1 cellular context compared by ENCODE assay signal in the genomic region with DNA sequence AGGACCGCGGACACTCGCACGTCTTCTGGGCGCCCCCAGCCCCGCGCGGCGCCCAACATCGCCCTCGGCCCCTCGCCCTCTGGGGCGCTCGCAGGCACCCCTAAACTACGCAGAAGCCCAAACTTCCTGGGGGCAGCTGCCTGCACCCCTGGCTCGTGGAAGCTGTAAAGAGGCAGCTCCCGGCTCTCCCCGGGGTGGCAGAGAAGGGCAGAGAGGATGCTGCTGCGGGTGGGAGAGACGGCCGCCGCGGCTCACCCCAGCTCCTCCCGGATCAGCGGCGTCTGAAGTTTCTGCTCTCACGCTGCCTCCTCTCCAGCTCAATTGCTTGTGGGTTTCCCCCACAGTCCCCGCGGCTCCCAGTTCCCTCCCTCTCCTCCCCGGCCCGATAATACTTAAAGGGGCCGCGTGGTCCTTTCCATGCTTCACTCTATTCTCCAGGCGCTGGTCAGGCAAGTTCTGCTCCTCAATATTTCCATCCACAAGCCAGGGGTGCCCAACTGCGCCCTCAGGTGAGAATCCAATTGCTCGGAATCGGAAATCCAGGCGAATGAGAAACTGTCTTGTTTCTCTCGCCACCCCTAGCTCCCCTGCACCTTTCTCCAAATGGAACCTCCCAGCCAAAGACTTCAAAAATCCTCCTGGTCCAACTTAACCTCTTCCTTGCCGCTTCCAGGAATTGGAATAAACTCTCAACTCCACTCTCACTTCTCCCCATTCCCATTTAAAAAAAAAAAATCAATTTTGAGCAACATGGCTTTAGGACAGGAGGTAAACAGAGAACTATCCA.
TF ChIP-seq lines count a peak whose summit lies in the region.

No MANE protein-coding gene starts in this region.

TF ChIP-seq in HepG2, 621 proteins besides CTCF, POLR2A, EP300 and RAD21 (continued from another document and continues in another):
- TF ChIP-seq, protein P1, sequence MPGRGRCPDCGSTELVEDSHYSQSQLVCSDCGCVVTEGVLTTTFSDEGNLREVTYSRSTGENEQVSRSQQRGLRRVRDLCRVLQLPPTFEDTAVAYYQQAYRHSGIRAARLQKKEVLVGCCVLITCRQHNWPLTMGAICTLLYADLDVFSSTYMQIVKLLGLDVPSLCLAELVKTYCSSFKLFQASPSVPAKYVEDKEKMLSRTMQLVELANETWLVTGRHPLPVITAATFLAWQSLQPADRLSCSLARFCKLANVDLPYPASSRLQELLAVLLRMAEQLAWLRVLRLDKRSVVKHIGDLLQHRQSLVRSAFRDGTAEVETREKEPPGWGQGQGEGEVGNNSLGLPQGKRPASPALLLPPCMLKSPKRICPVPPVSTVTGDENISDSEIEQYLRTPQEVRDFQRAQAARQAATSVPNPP (CRISPR knock-in tag; IDR thresholded peaks at IDR 0.05) = no peak
- TF ChIP-seq ZNF724P (CRISPR knock-in tag; IDR thresholded peaks at IDR 0.05; ENCODE audit: borderline replicate concordance) = no peak
- no peak; the same call in none of the 2 replicates for TF ChIP-seq ZNF777 (CRISPR knock-in tag; IDR thresholded peaks at IDR 0.05)
- no peak for TF ChIP-seq SRSF9 (IDR thresholded peaks at IDR 0.05; ENCODE audit: borderline replicate concordance, insufficient read depth, low read depth, low read length, poor library complexity, severe bottlenecking)
- no peak for TF ChIP-seq TBX3 (IDR thresholded peaks at IDR 0.05; ENCODE audit: borderline replicate concordance)
- TF ChIP-seq, protein P2, sequence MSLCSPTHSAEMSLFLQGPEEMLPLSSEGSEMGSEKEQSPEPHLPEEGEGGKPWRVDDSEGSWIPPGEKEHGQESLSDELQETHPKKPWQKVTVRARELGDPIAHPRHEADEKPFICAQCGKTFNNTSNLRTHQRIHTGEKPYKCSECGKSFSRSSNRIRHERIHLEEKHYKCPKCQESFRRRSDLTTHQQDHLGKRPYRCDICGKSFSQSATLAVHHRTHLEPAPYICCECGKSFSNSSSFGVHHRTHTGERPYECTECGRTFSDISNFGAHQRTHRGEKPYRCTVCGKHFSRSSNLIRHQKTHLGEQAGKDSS (CRISPR knock-in tag; IDR thresholded peaks at IDR 0.05; ENCODE audit: borderline replicate concordance, low read depth) = no peak
- TF ChIP-seq EZH2 (conservative IDR thresholded peaks at IDR 0.05; ENCODE audit: low read depth, low read length) = no peak
- no peak for TF ChIP-seq ZIK1 (CRISPR knock-in tag; IDR thresholded peaks at IDR 0.05; ENCODE audit: borderline replicate concordance, low read depth)
- TF ChIP-seq, protein P3, sequence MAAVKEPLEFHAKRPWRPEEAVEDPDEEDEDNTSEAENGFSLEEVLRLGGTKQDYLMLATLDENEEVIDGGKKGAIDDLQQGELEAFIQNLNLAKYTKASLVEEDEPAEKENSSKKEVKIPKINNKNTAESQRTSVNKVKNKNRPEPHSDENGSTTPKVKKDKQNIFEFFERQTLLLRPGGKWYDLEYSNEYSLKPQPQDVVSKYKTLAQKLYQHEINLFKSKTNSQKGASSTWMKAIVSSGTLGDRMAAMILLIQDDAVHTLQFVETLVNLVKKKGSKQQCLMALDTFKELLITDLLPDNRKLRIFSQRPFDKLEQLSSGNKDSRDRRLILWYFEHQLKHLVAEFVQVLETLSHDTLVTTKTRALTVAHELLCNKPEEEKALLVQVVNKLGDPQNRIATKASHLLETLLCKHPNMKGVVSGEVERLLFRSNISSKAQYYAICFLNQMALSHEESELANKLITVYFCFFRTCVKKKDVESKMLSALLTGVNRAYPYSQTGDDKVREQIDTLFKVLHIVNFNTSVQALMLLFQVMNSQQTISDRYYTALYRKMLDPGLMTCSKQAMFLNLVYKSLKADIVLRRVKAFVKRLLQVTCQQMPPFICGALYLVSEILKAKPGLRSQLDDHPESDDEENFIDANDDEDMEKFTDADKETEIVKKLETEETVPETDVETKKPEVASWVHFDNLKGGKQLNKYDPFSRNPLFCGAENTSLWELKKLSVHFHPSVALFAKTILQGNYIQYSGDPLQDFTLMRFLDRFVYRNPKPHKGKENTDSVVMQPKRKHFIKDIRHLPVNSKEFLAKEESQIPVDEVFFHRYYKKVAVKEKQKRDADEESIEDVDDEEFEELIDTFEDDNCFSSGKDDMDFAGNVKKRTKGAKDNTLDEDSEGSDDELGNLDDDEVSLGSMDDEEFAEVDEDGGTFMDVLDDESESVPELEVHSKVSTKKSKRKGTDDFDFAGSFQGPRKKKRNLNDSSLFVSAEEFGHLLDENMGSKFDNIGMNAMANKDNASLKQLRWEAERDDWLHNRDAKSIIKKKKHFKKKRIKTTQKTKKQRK (IDR thresholded peaks at IDR 0.05; ENCODE audit: low read length) = no peak
- TF ChIP-seq, protein P4, sequence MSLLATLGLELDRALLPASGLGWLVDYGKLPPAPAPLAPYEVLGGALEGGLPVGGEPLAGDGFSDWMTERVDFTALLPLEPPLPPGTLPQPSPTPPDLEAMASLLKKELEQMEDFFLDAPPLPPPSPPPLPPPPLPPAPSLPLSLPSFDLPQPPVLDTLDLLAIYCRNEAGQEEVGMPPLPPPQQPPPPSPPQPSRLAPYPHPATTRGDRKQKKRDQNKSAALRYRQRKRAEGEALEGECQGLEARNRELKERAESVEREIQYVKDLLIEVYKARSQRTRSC (CRISPR knock-in tag; IDR thresholded peaks at IDR 0.05; ENCODE audit: low read depth) = no peak
- TF ChIP-seq, protein P5, sequence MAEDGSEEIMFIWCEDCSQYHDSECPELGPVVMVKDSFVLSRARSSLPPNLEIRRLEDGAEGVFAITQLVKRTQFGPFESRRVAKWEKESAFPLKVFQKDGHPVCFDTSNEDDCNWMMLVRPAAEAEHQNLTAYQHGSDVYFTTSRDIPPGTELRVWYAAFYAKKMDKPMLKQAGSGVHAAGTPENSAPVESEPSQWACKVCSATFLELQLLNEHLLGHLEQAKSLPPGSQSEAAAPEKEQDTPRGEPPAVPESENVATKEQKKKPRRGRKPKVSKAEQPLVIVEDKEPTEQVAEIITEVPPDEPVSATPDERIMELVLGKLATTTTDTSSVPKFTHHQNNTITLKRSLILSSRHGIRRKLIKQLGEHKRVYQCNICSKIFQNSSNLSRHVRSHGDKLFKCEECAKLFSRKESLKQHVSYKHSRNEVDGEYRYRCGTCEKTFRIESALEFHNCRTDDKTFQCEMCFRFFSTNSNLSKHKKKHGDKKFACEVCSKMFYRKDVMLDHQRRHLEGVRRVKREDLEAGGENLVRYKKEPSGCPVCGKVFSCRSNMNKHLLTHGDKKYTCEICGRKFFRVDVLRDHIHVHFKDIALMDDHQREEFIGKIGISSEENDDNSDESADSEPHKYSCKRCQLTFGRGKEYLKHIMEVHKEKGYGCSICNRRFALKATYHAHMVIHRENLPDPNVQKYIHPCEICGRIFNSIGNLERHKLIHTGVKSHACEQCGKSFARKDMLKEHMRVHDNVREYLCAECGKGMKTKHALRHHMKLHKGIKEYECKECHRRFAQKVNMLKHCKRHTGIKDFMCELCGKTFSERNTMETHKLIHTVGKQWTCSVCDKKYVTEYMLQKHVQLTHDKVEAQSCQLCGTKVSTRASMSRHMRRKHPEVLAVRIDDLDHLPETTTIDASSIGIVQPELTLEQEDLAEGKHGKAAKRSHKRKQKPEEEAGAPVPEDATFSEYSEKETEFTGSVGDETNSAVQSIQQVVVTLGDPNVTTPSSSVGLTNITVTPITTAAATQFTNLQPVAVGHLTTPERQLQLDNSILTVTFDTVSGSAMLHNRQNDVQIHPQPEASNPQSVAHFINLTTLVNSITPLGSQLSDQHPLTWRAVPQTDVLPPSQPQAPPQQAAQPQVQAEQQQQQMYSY (CRISPR knock-in tag; IDR thresholded peaks at IDR 0.05) = peak; percentile 70; the same call in 1 of the 2 replicates
- TF ChIP-seq ZNF3 (CRISPR knock-in tag; IDR thresholded peaks at IDR 0.05) = peak; percentile 87; the same call in 1 of the 2 replicates
- TF ChIP-seq, protein P6, sequence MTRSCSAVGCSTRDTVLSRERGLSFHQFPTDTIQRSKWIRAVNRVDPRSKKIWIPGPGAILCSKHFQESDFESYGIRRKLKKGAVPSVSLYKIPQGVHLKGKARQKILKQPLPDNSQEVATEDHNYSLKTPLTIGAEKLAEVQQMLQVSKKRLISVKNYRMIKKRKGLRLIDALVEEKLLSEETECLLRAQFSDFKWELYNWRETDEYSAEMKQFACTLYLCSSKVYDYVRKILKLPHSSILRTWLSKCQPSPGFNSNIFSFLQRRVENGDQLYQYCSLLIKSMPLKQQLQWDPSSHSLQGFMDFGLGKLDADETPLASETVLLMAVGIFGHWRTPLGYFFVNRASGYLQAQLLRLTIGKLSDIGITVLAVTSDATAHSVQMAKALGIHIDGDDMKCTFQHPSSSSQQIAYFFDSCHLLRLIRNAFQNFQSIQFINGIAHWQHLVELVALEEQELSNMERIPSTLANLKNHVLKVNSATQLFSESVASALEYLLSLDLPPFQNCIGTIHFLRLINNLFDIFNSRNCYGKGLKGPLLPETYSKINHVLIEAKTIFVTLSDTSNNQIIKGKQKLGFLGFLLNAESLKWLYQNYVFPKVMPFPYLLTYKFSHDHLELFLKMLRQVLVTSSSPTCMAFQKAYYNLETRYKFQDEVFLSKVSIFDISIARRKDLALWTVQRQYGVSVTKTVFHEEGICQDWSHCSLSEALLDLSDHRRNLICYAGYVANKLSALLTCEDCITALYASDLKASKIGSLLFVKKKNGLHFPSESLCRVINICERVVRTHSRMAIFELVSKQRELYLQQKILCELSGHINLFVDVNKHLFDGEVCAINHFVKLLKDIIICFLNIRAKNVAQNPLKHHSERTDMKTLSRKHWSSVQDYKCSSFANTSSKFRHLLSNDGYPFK (CRISPR knock-in tag; IDR thresholded peaks at IDR 0.05; ENCODE audit: borderline replicate concordance) = peak; percentile 12; the same call in 1 of the 2 replicates
- no peak for TF ChIP-seq KDM1A (CRISPR knock-in tag; IDR thresholded peaks at IDR 0.05)
- TF ChIP-seq NFKBIZ (CRISPR knock-in tag; IDR thresholded peaks at IDR 0.05) = 0 out of 2 replicates have a peak, but pooled peaks have one; percentile 20
- no peak for TF ChIP-seq GPN1 (CRISPR knock-in tag; IDR thresholded peaks at IDR 0.05; ENCODE audit: borderline replicate concordance)
- no peak for TF ChIP-seq ZNF17 (CRISPR knock-in tag; IDR thresholded peaks at IDR 0.05)
- no peak for TF ChIP-seq SMARCC2 (IDR thresholded peaks at IDR 0.05)
- TF ChIP-seq HOXA9 (CRISPR knock-in tag; IDR thresholded peaks at IDR 0.05; ENCODE audit: borderline replicate concordance) = no peak
- TF ChIP-seq, protein P7, sequence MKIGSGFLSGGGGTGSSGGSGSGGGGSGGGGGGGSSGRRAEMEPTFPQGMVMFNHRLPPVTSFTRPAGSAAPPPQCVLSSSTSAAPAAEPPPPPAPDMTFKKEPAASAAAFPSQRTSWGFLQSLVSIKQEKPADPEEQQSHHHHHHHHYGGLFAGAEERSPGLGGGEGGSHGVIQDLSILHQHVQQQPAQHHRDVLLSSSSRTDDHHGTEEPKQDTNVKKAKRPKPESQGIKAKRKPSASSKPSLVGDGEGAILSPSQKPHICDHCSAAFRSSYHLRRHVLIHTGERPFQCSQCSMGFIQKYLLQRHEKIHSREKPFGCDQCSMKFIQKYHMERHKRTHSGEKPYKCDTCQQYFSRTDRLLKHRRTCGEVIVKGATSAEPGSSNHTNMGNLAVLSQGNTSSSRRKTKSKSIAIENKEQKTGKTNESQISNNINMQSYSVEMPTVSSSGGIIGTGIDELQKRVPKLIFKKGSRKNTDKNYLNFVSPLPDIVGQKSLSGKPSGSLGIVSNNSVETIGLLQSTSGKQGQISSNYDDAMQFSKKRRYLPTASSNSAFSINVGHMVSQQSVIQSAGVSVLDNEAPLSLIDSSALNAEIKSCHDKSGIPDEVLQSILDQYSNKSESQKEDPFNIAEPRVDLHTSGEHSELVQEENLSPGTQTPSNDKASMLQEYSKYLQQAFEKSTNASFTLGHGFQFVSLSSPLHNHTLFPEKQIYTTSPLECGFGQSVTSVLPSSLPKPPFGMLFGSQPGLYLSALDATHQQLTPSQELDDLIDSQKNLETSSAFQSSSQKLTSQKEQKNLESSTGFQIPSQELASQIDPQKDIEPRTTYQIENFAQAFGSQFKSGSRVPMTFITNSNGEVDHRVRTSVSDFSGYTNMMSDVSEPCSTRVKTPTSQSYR (CRISPR knock-in tag; IDR thresholded peaks at IDR 0.05; ENCODE audit: borderline replicate concordance) = 0 out of 2 replicates have a peak, but pooled peaks have one; percentile 11
- TF ChIP-seq CHD2 (IDR thresholded peaks at IDR 0.05; ENCODE audit: low read depth, low read length) = no peak
- TF ChIP-seq ZNF274 (CRISPR knock-in tag; IDR thresholded peaks at IDR 0.05) = peak; percentile 68; the same call in 1 of the 2 replicates
- no peak for TF ChIP-seq ZNF569 (CRISPR knock-in tag; IDR thresholded peaks at IDR 0.05; ENCODE audit: borderline replicate concordance)
- TF ChIP-seq, protein P8, sequence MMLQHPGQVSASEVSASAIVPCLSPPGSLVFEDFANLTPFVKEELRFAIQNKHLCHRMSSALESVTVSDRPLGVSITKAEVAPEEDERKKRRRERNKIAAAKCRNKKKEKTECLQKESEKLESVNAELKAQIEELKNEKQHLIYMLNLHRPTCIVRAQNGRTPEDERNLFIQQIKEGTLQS (CRISPR knock-in tag; IDR thresholded peaks at IDR 0.05) = no peak
- TF ChIP-seq SALL1 (CRISPR knock-in tag; IDR thresholded peaks at IDR 0.05) = peak; percentile 75
- TF ChIP-seq, protein P9, sequence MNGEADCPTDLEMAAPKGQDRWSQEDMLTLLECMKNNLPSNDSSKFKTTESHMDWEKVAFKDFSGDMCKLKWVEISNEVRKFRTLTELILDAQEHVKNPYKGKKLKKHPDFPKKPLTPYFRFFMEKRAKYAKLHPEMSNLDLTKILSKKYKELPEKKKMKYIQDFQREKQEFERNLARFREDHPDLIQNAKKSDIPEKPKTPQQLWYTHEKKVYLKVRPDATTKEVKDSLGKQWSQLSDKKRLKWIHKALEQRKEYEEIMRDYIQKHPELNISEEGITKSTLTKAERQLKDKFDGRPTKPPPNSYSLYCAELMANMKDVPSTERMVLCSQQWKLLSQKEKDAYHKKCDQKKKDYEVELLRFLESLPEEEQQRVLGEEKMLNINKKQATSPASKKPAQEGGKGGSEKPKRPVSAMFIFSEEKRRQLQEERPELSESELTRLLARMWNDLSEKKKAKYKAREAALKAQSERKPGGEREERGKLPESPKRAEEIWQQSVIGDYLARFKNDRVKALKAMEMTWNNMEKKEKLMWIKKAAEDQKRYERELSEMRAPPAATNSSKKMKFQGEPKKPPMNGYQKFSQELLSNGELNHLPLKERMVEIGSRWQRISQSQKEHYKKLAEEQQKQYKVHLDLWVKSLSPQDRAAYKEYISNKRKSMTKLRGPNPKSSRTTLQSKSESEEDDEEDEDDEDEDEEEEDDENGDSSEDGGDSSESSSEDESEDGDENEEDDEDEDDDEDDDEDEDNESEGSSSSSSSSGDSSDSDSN (CRISPR knock-in tag; IDR thresholded peaks at IDR 0.05) = peak; percentile 44
